6 cellular contexts compared by ENCODE assay signal in the genomic region with DNA sequence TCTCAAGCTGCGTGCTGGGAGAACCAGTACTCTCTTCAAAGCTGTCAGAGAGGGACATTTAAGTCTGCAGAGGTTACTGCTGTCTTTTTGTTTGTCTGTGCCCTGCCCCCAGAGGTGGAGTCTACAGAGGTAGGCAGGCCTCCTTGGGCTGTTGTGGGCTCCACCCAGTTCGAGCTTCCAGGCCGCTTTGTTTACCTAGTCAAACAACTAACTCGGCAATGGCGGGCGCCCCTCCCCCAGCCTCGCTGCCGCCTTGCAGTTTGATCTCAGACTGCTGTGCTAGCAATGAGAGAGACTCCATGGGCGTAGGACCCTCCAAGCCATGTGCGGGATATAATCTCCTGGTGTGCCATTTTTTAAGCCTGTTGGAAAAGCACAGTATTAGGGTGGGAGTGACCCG. TPM values are rescaled to one million over a fixed set of nuclear protein-coding genes. Genes with fewer than 3 reads are reported as not detected.
DNase-seq lines count a peak whose midpoint lies in the region; TF ChIP-seq lines count a peak whose summit lies in the region.
"Not testable (repeated sequence)": the region's sequence is repeated elsewhere in the genome, so short reads cannot be mapped to it uniquely, and the experiment has no call there.

No MANE protein-coding gene starts in this region.

- intact Hi-C loops in Caco-2 (cut with micrococcal nuclease; ENCODE audit: unreplicated experiment), result loop anchor here (10.0 kb wide), 1 partner anchor 160 kb away; no protein-coding TSS in a partner anchor
- intact Hi-C loops in PC-9 (cut with micrococcal nuclease; ENCODE audit: unreplicated experiment), result not testable (repeated sequence)

- not testable (repeated sequence) for H3K27ac ChIP-seq in PC-9

- H3K9me2 ChIP-seq in PC-9 (ENCODE audit: insufficient read depth), result not testable (repeated sequence)

- peak overlapping the region; percentile 68 for H3K4me2 ChIP-seq in PC-9

- peak overlapping the region; percentile 38 for H3K4me3 Mint-ChIP-seq in Caco-2 (ENCODE audit: unreplicated experiment)
- H3K4me3 Mint-ChIP-seq in activated naive CD4-positive, alpha-beta T cell treated with anti-CD3 and anti-CD28 coated beads, Interleukin-2, amount 10 ng/mL, durations not matched to agents 7 days and 5 days, result not testable (repeated sequence)

- H3K4me1 ChIP-seq in Caco-2; PC-9 (replicated peaks; ENCODE audit: insufficient read depth): not testable (repeated sequence)

- peak; percentile 62 to 68 for DNase-seq in Caco-2
- DNase-seq in LoVo (ENCODE audit: low spot score), result peak; percentile 55
- peak; percentile 32 for DNase-seq in NCI-H460 (ENCODE audit: extremely low read depth, low read depth)
- peak; percentile 47 for DNase-seq in NCI-H748 (lab: John Stamatoyannopoulos, UW; ENCODE audit: unreplicated experiment)
- DNase-seq in PC-9, result peak; percentile 46 to 48
- not testable (repeated sequence) for DNase-seq in activated naive CD4-positive, alpha-beta T cell treated with anti-CD3 and anti-CD28 coated beads, Interleukin-2, amount 10 ng/mL, durations not matched to agents 7 days and 5 days

- H3K4me3 ChIP-seq in Caco-2 (ENCODE audit: low read depth, low read length), result not testable (repeated sequence)
- H3K4me3 ChIP-seq in PC-9, result peak overlapping the region; percentile 52; the same call in 1 of the 2 replicates

- not testable (repeated sequence) for H3K36me3 Mint-ChIP-seq in Caco-2 (ENCODE audit: insufficient read depth, unreplicated experiment); activated naive CD4-positive, alpha-beta T cell treated with anti-CD3 and anti-CD28 coated beads, Interleukin-2, amount 10 ng/mL, durations not matched to agents 7 days and 5 days

- H3K27ac Mint-ChIP-seq in Caco-2 (ENCODE audit: unreplicated experiment), result not testable (repeated sequence)
- peak overlapping the region; percentile 43 for H3K27ac Mint-ChIP-seq in activated naive CD4-positive, alpha-beta T cell treated with anti-CD3 and anti-CD28 coated beads, Interleukin-2, amount 10 ng/mL, durations not matched to agents 7 days and 5 days

- peak overlapping the region; percentile 77 for H2AFZ ChIP-seq in PC-9

- H3K79me2 ChIP-seq in PC-9 (ENCODE audit: low read depth), result not testable (repeated sequence)

- H3K36me3 ChIP-seq in Caco-2 (ENCODE audit: control insufficient read depth, insufficient read depth, low read length); PC-9 (ENCODE audit: low read depth): not testable (repeated sequence)

- not testable (repeated sequence) for H3K27me3 Mint-ChIP-seq in Caco-2 (ENCODE audit: insufficient read depth, unreplicated experiment); activated naive CD4-positive, alpha-beta T cell treated with anti-CD3 and anti-CD28 coated beads, Interleukin-2, amount 10 ng/mL, durations not matched to agents 7 days and 5 days

- H4K20me1 ChIP-seq in PC-9 (ENCODE audit: insufficient read depth), result not testable (repeated sequence)

- H3K27me3 ChIP-seq in Caco-2 (replicated peaks; ENCODE audit: control insufficient read depth, insufficient read depth, low read length); PC-9 (ENCODE audit: insufficient read depth, low read depth): not testable (repeated sequence)

- not testable (repeated sequence) for H3F3A ChIP-seq in PC-9 (ENCODE audit: insufficient read depth, low read depth)

- H3K9me3 Mint-ChIP-seq in Caco-2 (ENCODE audit: unreplicated experiment), result peaks cover 17% of the 10 kb centered on the region
- not testable (repeated sequence) for H3K9me3 Mint-ChIP-seq in activated naive CD4-positive, alpha-beta T cell treated with anti-CD3 and anti-CD28 coated beads, Interleukin-2, amount 10 ng/mL, durations not matched to agents 7 days and 5 days

- not testable (repeated sequence) for H3K4me1 Mint-ChIP-seq in Caco-2 (ENCODE audit: low read depth, unreplicated experiment); activated naive CD4-positive, alpha-beta T cell treated with anti-CD3 and anti-CD28 coated beads, Interleukin-2, amount 10 ng/mL, durations not matched to agents 7 days and 5 days

- TF ChIP-seq CTCF in Caco-2 (IDR thresholded peaks at IDR 0.05; ENCODE audit: insufficient read depth in 1 of 2, low read depth in 1 of 2, low read length in 1 of 2, severe bottlenecking in 1 of 2, unreplicated experiment in 1 of 2); PC-9 (conservative IDR thresholded peaks at IDR 0.05): not testable (repeated sequence)

- BruUV-seq in Caco-2 (replicated peaks; lab: Mats Ljungman, UMichigan); PC-9 (replicated peaks; lab: Mats Ljungman, UMichigan): not testable (repeated sequence)

- H3K9me3 ChIP-seq in Caco-2; PC-9 (ENCODE audit: insufficient read depth, low read depth): not testable (repeated sequence)

- POLR2A ChIA-PET in Caco-2 (lab: Charles Lee); PC-9 (lab: Charles Lee; ENCODE audit: unreplicated experiment): not testable (repeated sequence)

- CTCF ChIA-PET in Caco-2 (lab: Charles Lee); PC-9 (lab: Charles Lee); activated naive CD4-positive, alpha-beta T cell treated with anti-CD3 and anti-CD28 coated beads, Interleukin-2, amount 10 ng/mL, durations not matched to agents 7 days and 5 days (lab: Charles Lee): not testable (repeated sequence)

RNA-seq across cellular contexts. Expression of gene KIF21A, which starts 32.2 kb away (rescaled TPM):
- total RNA-seq in Caco-2 (2022) (67.8 and 77.5 TPM in 2 replicates), PC-9 (2021) (12.1 and 13.6 TPM in 2 replicates)
- total RNA-seq in NCI-H460 (2014; rRNA removed; shearing (Covaris generic)), result 83.2 and 102 TPM in 2 replicates
- polyA plus RNA-seq in NCI-H460 (2014; cell fraction: nucleus; rRNA removed), result 58.9 and 107 TPM in 2 replicates
